In genomic region chr16:25258856-25259179, GRCh38 we compare ENCODE assay signal across 8 cellular contexts. TPM values are rescaled to one million over a fixed set of nuclear protein-coding genes. Genes with fewer than 3 reads are reported as not detected.
DNase-seq lines count a peak whose midpoint lies in the region; ATAC-seq, FAIRE-seq and TF ChIP-seq lines count a peak whose summit lies in the region.

No MANE protein-coding gene starts in this region.

- POLR2A ChIA-PET in A549 (lab: Yijun Ruan, JAX): no interaction called here

- H3K27ac Mint-ChIP-seq in brain: peak overlapping the region; percentile 90 to 99 (median 99)

- TF ChIP-seq RAD21 in A549 (conservative IDR thresholded peaks at IDR 0.05 in 1 of 2, IDR thresholded peaks at IDR 0.05 in 1 of 2): no peak

- H3K4me3 ChIP-seq in A549 (peak overlapping the region; percentile 85), mucosa of rectum (ENCODE audit: low read length in 2 of 2) (peak overlapping the region; percentile 74 to 86)
- peak overlapping the region; percentile 61 for H3K4me3 ChIP-seq in Jurkat, Clone E6-1 (ENCODE audit: low read length)

- H3K27me3 ChIP-seq in mucosa of rectum (ENCODE audit: control insufficient read depth in 2 of 2, insufficient read depth in 2 of 2, low read length in 2 of 2): no peaks in the 10 kb centered on the region

- H3K27ac ChIP-seq in A549 (peak overlapping the region; percentile 84 to 98), mucosa of rectum (ENCODE audit: low read depth in 2 of 2, low read length in 2 of 2) (no peak overlapping the region)

- H3K9me3 Mint-ChIP-seq in brain: peaks cover 0 to 3% (median 0%) of the 10 kb centered on the region in 5 experiments

- no peak for TF ChIP-seq CTCF in A549 (IDR thresholded peaks at IDR 0.05)
- TF ChIP-seq CTCF in brain (conservative IDR thresholded peaks at IDR 0.05): no peak

- H3K27me3 Mint-ChIP-seq in brain: peaks cover 17% of the 10 kb centered on the region

- H3K4me1 ChIP-seq in A549 (peaks cover 20% of the 10 kb centered on the region), mucosa of rectum (ENCODE audit: control insufficient read depth in 2 of 2, insufficient read depth in 2 of 2, low read length in 2 of 2) (peaks cover 20 to 21% of the 10 kb centered on the region in 2 donors)

- DNase-seq in A549 (ENCODE audit: low read depth in 1 of 2, low spot score in 1 of 2) (no peak), NCI-H526 (lab: John Stamatoyannopoulos, UW) (no peak), NCI-H748 treated with DMSO at 0.1 percent for 48 hours (lab: John Stamatoyannopoulos, UW) (no peak)
- DNase-seq in Jurkat, Clone E6-1 (ENCODE audit: low read depth, low spot score): peak; percentile 74
- DNase-seq in activated CD4-positive, CD25-positive, alpha-beta regulatory T cell treated with anti-CD3 and anti-CD28 coated beads, Interleukin-2, amount 50 U/mL, for 72 hours: no peak

- peaks cover 4 to 11% of the 10 kb centered on the region in 2 donors for H3K36me3 ChIP-seq in mucosa of rectum (ENCODE audit: control insufficient read depth in 2 of 2, insufficient read depth in 2 of 2, low read length in 2 of 2)

- ATAC-seq in A549 (no peak), HG03432 (IDR thresholded peaks at IDR 0.05; ENCODE audit: unreplicated experiment) (no peak)

- peaks cover 22% of the 10 kb centered on the region for H3K36me3 Mint-ChIP-seq in brain

- no peak for TF ChIP-seq POLR2A in A549 (IDR thresholded peaks at IDR 0.05; ENCODE audit: low read length)

- H3K9me3 ChIP-seq in A549: no peaks in the 10 kb centered on the region
- no peaks in the 10 kb centered on the region for H3K9me3 ChIP-seq in mucosa of rectum (ENCODE audit: control insufficient read depth in 2 of 2, low read length in 2 of 2)

- no peak for TF ChIP-seq EP300 in A549 (IDR thresholded peaks at IDR 0.05)

- peak overlapping the region in 1 of 2 donors; percentile 96 for H3K9ac ChIP-seq in mucosa of rectum (ENCODE audit: low read depth in 1 of 2, low read length in 2 of 2)

- FAIRE-seq in A549 (lab: Jason Lieb, UNC): no peak

- peaks cover 72% of the 10 kb centered on the region for H3K4me1 Mint-ChIP-seq in brain

- WGBS in A549 (ENCODE audit: missing lambda C conversion rate): 49% methylated on average over 4 of the region's 4 CpGs

- peak overlapping the region; percentile 94 for H3K4me2 ChIP-seq in A549

- CTCF ChIA-PET in A549 (lab: Yijun Ruan, JAX): interaction anchor here (0.6 to 3.8 kb wide), 3 partner anchors 11 to 1114 kb away, joined by 3 to 15 read pairs (median 5); no protein-coding TSS in a partner anchor

- peak overlapping the region; percentile 89 to 95 (median 94) for H3K4me3 Mint-ChIP-seq in brain

TF ChIP-seq in A549, 52 proteins besides CTCF, POLR2A, EP300 and RAD21:
- TF ChIP-seq EHMT2 (IDR thresholded peaks at IDR 0.05; ENCODE audit: low read depth): no peak
- TF ChIP-seq CBX2 (IDR thresholded peaks at IDR 0.05; ENCODE audit: borderline replicate concordance, low read depth): no peak
- TF ChIP-seq FOSB (CRISPR knock-in tag; IDR thresholded peaks at IDR 0.05): no peak
- TF ChIP-seq CBX8 (IDR thresholded peaks at IDR 0.05): no peak
- TF ChIP-seq SMC3 (IDR thresholded peaks at IDR 0.05): no peak
- TF ChIP-seq, protein P1, sequence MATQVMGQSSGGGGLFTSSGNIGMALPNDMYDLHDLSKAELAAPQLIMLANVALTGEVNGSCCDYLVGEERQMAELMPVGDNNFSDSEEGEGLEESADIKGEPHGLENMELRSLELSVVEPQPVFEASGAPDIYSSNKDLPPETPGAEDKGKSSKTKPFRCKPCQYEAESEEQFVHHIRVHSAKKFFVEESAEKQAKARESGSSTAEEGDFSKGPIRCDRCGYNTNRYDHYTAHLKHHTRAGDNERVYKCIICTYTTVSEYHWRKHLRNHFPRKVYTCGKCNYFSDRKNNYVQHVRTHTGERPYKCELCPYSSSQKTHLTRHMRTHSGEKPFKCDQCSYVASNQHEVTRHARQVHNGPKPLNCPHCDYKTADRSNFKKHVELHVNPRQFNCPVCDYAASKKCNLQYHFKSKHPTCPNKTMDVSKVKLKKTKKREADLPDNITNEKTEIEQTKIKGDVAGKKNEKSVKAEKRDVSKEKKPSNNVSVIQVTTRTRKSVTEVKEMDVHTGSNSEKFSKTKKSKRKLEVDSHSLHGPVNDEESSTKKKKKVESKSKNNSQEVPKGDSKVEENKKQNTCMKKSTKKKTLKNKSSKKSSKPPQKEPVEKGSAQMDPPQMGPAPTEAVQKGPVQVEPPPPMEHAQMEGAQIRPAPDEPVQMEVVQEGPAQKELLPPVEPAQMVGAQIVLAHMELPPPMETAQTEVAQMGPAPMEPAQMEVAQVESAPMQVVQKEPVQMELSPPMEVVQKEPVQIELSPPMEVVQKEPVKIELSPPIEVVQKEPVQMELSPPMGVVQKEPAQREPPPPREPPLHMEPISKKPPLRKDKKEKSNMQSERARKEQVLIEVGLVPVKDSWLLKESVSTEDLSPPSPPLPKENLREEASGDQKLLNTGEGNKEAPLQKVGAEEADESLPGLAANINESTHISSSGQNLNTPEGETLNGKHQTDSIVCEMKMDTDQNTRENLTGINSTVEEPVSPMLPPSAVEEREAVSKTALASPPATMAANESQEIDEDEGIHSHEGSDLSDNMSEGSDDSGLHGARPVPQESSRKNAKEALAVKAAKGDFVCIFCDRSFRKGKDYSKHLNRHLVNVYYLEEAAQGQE (IDR thresholded peaks at IDR 0.05): no peak
- TF ChIP-seq, protein P2, sequence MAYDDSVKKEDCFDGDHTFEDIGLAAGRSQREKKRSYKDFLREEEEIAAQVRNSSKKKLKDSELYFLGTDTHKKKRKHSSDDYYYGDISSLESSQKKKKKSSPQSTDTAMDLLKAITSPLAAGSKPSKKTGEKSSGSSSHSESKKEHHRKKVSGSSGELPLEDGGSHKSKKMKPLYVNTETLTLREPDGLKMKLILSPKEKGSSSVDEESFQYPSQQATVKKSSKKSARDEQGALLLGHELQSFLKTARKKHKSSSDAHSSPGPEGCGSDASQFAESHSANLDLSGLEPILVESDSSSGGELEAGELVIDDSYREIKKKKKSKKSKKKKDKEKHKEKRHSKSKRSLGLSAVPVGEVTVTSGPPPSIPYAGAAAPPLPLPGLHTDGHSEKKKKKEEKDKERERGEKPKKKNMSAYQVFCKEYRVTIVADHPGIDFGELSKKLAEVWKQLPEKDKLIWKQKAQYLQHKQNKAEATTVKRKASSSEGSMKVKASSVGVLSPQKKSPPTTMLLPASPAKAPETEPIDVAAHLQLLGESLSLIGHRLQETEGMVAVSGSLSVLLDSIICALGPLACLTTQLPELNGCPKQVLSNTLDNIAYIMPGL (CRISPR knock-in tag; IDR thresholded peaks at IDR 0.05; ENCODE audit: borderline replicate concordance): no peak
- TF ChIP-seq ATOH8 (CRISPR knock-in tag; IDR thresholded peaks at IDR 0.05; ENCODE audit: low read depth): no peak
- TF ChIP-seq, protein P3, sequence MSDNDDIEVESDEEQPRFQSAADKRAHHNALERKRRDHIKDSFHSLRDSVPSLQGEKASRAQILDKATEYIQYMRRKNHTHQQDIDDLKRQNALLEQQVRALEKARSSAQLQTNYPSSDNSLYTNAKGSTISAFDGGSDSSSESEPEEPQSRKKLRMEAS (IDR thresholded peaks at IDR 0.05): no peak
- TF ChIP-seq NR3C1 (IDR thresholded peaks at IDR 0.05): no peak
- no peak for TF ChIP-seq ZFP36 (IDR thresholded peaks at IDR 0.05; ENCODE audit: borderline replicate concordance, partially characterized antibody)
- TF ChIP-seq JUNB (IDR thresholded peaks at IDR 0.05): no peak
- TF ChIP-seq KDM5A (IDR thresholded peaks at IDR 0.05): no peak
- no peak for TF ChIP-seq HOXB5 (CRISPR knock-in tag; IDR thresholded peaks at IDR 0.05)
- TF ChIP-seq HOXA7 (CRISPR knock-in tag; IDR thresholded peaks at IDR 0.05): no peak
- no peak for TF ChIP-seq HOXB13 (CRISPR knock-in tag; IDR thresholded peaks at IDR 0.05; ENCODE audit: low read depth)

RNA-seq across cellular contexts. Expression of gene ZKSCAN2, which starts 1.2 kb away (rescaled TPM):
- polyA plus RNA-seq in A549 (2011; rRNA removed) (3.4 and 3.8 TPM in 2 replicates), A549 (2017; fragmentation: RNase III; extraction: RNeasy Plus Mini Kit Qiagen cat#74134 plus additional on column Dnase treatment) (2.0 to 2.3 TPM (median 2.0 TPM) in 3 replicates), brain (ENCODE audit: insufficient read depth, low read depth, low replicate concordance) (4.5 TPM)
- 0.86 and 1.0 TPM in 2 replicates for polyA plus RNA-seq in A549 (2012; cell fraction: cytosol; rRNA removed)
- polyA plus RNA-seq in A549 (2012; cell fraction: nucleus; rRNA removed): 1.1 and 1.6 TPM in 2 replicates
- polyA minus RNA-seq in A549 (2011; rRNA and poly(A)+ RNA removed): 10.1 and 10.4 TPM in 2 replicates
- 3.8 TPM for polyA plus RNA-seq in Jurkat, Clone E6-1 (2012; ENCODE audit: insufficient read depth, insufficient read length)

RNA-seq across cellular contexts. Expression of gene AQP8, which starts 42.1 kb away (rescaled TPM):
- polyA plus RNA-seq in A549 (2011; rRNA removed): 0.07 TPM in 1 of 2 replicates, not detected in the other
- 0.03 and 0.10 TPM in 2 replicates for polyA plus RNA-seq in A549 (2012; cell fraction: cytosol; rRNA removed)
- polyA plus RNA-seq in A549 (2012; cell fraction: nucleus; rRNA removed): 0.13 and 0.28 TPM in 2 replicates
- not detected in 3 replicates for polyA plus RNA-seq in A549 (2017; fragmentation: RNase III; extraction: RNeasy Plus Mini Kit Qiagen cat#74134 plus additional on column Dnase treatment)
- polyA minus RNA-seq in A549 (2011; rRNA and poly(A)+ RNA removed): not detected in 2 replicates
- not detected for polyA plus RNA-seq in Jurkat, Clone E6-1 (2012; ENCODE audit: insufficient read depth, insufficient read length)
- not detected for polyA plus RNA-seq in brain (ENCODE audit: insufficient read depth, low read depth, low replicate concordance)

Comparison
In these comparisons a context has a peak if more than half of its experiments do, and no peak if none do; other contexts are left out.
1. H3K27ac ChIP-seq: peak in A549 (2 of 2); none in mucosa of rectum (0 of 2).
2. Peak in every context shown above with its lines, with median percentiles within 50 percentile points of each other: H3K4me3 ChIP-seq.